Comparison of ENCODE assay signal across 1 cellular context in the genomic region with DNA sequence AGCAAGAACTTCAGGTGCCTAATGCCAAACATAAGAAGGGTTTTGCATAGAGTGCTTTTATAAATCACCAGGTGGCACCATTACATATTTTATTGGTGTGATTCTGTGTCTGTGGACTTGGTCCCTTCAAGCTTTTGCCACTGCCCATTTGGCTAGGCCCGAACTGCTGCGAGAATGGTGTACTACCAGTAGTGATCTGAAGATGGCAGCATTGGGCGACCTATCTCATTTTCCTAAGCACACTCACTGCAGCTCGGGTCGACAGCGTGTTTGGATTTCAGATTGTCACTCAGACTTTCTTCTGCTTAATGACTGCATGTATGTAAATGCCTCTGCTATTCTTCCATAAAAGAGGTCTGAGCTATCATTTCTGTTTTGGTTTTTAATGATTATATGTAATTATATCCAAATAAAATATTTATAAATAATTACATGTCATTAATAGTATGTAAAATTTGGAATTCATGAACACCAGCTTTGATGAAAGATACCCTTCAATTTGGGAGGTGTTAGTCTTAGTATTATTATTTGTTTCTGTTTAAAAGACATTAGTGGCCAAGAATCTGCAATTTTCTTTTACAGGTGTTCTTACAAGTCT.
TF ChIP-seq lines count a peak whose summit lies in the region.

No MANE protein-coding gene starts in this region.

TF ChIP-seq in K562, 482 proteins besides CTCF, POLR2A, EP300 and RAD21 (continued from another document):
- TF ChIP-seq, protein P1, sequence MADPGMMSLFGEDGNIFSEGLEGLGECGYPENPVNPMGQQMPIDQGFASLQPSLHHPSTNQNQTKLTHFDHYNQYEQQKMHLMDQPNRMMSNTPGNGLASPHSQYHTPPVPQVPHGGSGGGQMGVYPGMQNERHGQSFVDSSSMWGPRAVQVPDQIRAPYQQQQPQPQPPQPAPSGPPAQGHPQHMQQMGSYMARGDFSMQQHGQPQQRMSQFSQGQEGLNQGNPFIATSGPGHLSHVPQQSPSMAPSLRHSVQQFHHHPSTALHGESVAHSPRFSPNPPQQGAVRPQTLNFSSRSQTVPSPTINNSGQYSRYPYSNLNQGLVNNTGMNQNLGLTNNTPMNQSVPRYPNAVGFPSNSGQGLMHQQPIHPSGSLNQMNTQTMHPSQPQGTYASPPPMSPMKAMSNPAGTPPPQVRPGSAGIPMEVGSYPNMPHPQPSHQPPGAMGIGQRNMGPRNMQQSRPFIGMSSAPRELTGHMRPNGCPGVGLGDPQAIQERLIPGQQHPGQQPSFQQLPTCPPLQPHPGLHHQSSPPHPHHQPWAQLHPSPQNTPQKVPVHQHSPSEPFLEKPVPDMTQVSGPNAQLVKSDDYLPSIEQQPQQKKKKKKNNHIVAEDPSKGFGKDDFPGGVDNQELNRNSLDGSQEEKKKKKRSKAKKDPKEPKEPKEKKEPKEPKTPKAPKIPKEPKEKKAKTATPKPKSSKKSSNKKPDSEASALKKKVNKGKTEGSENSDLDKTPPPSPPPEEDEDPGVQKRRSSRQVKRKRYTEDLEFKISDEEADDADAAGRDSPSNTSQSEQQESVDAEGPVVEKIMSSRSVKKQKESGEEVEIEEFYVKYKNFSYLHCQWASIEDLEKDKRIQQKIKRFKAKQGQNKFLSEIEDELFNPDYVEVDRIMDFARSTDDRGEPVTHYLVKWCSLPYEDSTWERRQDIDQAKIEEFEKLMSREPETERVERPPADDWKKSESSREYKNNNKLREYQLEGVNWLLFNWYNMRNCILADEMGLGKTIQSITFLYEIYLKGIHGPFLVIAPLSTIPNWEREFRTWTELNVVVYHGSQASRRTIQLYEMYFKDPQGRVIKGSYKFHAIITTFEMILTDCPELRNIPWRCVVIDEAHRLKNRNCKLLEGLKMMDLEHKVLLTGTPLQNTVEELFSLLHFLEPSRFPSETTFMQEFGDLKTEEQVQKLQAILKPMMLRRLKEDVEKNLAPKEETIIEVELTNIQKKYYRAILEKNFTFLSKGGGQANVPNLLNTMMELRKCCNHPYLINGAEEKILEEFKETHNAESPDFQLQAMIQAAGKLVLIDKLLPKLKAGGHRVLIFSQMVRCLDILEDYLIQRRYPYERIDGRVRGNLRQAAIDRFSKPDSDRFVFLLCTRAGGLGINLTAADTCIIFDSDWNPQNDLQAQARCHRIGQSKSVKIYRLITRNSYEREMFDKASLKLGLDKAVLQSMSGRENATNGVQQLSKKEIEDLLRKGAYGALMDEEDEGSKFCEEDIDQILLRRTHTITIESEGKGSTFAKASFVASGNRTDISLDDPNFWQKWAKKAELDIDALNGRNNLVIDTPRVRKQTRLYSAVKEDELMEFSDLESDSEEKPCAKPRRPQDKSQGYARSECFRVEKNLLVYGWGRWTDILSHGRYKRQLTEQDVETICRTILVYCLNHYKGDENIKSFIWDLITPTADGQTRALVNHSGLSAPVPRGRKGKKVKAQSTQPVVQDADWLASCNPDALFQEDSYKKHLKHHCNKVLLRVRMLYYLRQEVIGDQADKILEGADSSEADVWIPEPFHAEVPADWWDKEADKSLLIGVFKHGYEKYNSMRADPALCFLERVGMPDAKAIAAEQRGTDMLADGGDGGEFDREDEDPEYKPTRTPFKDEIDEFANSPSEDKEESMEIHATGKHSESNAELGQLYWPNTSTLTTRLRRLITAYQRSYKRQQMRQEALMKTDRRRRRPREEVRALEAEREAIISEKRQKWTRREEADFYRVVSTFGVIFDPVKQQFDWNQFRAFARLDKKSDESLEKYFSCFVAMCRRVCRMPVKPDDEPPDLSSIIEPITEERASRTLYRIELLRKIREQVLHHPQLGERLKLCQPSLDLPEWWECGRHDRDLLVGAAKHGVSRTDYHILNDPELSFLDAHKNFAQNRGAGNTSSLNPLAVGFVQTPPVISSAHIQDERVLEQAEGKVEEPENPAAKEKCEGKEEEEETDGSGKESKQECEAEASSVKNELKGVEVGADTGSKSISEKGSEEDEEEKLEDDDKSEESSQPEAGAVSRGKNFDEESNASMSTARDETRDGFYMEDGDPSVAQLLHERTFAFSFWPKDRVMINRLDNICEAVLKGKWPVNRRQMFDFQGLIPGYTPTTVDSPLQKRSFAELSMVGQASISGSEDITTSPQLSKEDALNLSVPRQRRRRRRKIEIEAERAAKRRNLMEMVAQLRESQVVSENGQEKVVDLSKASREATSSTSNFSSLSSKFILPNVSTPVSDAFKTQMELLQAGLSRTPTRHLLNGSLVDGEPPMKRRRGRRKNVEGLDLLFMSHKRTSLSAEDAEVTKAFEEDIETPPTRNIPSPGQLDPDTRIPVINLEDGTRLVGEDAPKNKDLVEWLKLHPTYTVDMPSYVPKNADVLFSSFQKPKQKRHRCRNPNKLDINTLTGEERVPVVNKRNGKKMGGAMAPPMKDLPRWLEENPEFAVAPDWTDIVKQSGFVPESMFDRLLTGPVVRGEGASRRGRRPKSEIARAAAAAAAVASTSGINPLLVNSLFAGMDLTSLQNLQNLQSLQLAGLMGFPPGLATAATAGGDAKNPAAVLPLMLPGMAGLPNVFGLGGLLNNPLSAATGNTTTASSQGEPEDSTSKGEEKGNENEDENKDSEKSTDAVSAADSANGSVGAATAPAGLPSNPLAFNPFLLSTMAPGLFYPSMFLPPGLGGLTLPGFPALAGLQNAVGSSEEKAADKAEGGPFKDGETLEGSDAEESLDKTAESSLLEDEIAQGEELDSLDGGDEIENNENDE (IDR thresholded peaks at IDR 0.05; ENCODE audit: low read depth, low read length): no peak
